8 cellular contexts compared by ENCODE assay signal in genomic region chr11:76670475-76671235, GRCh38. TPM values are rescaled to one million over a fixed set of nuclear protein-coding genes. Genes with fewer than 3 reads are reported as not detected.
DNase-seq lines count a peak whose midpoint lies in the region; ATAC-seq, FAIRE-seq and TF ChIP-seq lines count a peak whose summit lies in the region.

Gene LRRC32 (minus strand): TSS chr11:76670747. CDS start chr11:76665954, 4,793 bp downstream.

- no peak within 1 kb of the TSS for H3K27ac ChIP-seq in PC-9
- no peak within 1 kb of the TSS for H3K27ac ChIP-seq in K562 (ENCODE audit: extremely low read depth, low read depth, low read length)

- 3% methylated on average over 28 of the region's 85 CpGs for WGBS in K562 (ENCODE audit: insufficient coverage, low coverage, missing lambda C conversion rate)

- CTCF ChIA-PET in PC-9 (lab: Charles Lee) (no interaction called here), K562 (lab: Yijun Ruan, JAX; ENCODE audit: low intra/inter-chr PET ratio) (no interaction called here)

- BruUV-seq in PC-9 (replicated peaks; lab: Mats Ljungman, UMichigan) (no TSS peak), K562 (replicated peaks; lab: Mats Ljungman, UMichigan) (no TSS peak)

- 0 out of 2 replicates have a peak, but pooled peaks cover 5% of the 10 kb centered on the region for H4K20me1 ChIP-seq in PC-9 (ENCODE audit: insufficient read depth)
- 0 out of 2 replicates have a peak, but pooled peaks cover 19% of the 10 kb centered on the region for H4K20me1 ChIP-seq in K562 (replicated peaks; ENCODE audit: control insufficient read depth, insufficient read depth, low read length)

- TF ChIP-seq EP300 in K562 (IDR thresholded peaks at IDR 0.05; ENCODE audit: low read length) = no peak

- TF ChIP-seq RAD21 in K562 (CRISPR knock-in tag; conservative IDR thresholded peaks at IDR 0.05 in 1 of 2, IDR thresholded peaks at IDR 0.05 in 1 of 2) = no peak

- no peak for FAIRE-seq in K562 (lab: Jason Lieb, UNC)

- no peak for TF ChIP-seq POLR2A in K562 (conservative IDR thresholded peaks at IDR 0.05)

- peak; percentile 70 for ATAC-seq in K562
- no peak for ATAC-seq in HG03159 (IDR thresholded peaks at IDR 0.05; ENCODE audit: unreplicated experiment)

- H3K79me2 ChIP-seq in PC-9 (ENCODE audit: low read depth) (no peaks in the 10 kb centered on the region), K562 (ENCODE audit: control insufficient read depth, insufficient read depth, low read length) (no peaks in the 10 kb centered on the region)

- H3K9me2 ChIP-seq in PC-9 (ENCODE audit: insufficient read depth) = no peaks in the 10 kb centered on the region

- DNase-seq in ELR (ENCODE audit: low read depth) = peak; percentile 18
- no peak for DNase-seq in PC-9
- DNase-seq in K562 (ENCODE audit: extremely low read depth in 1 of 4, low spot score in 3 of 4) = peak; percentile 36 to 84 (median 72)
- DNase-seq in iris pigment epithelial cell (ENCODE audit: low read depth) = peak; percentile 27
- peak; percentile 8 to 33 for DNase-seq in stimulated activated CD4-positive, alpha-beta T cell treated with anti-CD3 and anti-CD28 coated beads, Interleukin-1b, Interleukin-23, amount 100 ng/mL, for 4 hours (ENCODE audit: low read depth in 2 of 2)
- DNase-seq in DMS79 treated with DMSO at 0.1 percent for 48 hours (lab: John Stamatoyannopoulos, UW) = no peak
- no peak for DNase-seq in occipital lobe (lab: John Stamatoyannopoulos, UW)

- in situ Hi-C loops in K562 (cut with MboI) = no loop called here

- intact Hi-C loops in PC-9 (cut with micrococcal nuclease; ENCODE audit: unreplicated experiment) = no loop called here
- intact Hi-C loops in K562 (cut with micrococcal nuclease) = loop anchor here (10.0 kb wide), 1 partner anchor 346 kb away; no protein-coding TSS in a partner anchor

- H2AFZ ChIP-seq in PC-9 (no peak within 1 kb of the TSS; the same call in 1 of the 2 replicates), K562 (ENCODE audit: low read depth, low read length) (peak within 1 kb of the TSS; percentile 67)

- POLR2A ChIA-PET in PC-9 (lab: Charles Lee; ENCODE audit: unreplicated experiment) = no interaction called here
- POLR2A ChIA-PET in K562 (lab: Yijun Ruan, JAX) = no interaction called here

- no peaks in the 10 kb centered on the region for H3K9me3 ChIP-seq in PC-9 (ENCODE audit: insufficient read depth, low read depth)
- H3K9me3 ChIP-seq in K562 (replicated peaks; ENCODE audit: control insufficient read depth, insufficient read depth, low read depth, low read length) = no peaks in the 10 kb centered on the region

- H3K4me2 ChIP-seq in PC-9 (peak within 1 kb of the TSS; percentile 65), K562 (ENCODE audit: insufficient read depth, low read length) (peak within 1 kb of the TSS; percentile 66)

- H3K4me1 ChIP-seq in PC-9 (replicated peaks; ENCODE audit: insufficient read depth) (no peaks in the 10 kb centered on the region), K562 (replicated peaks in 1 of 2; ENCODE audit: control insufficient read depth in 2 of 2, insufficient read depth in 2 of 2, low read length in 2 of 2) (peaks cover 3 to 26% of the 10 kb centered on the region in 2 experiments; a peak in 2 of 5 replicates)

- TF ChIP-seq CTCF in PC-9 (conservative IDR thresholded peaks at IDR 0.05) (no peak), K562 (IDR thresholded peaks at IDR 0.05 in 2 of 3, conservative IDR thresholded peaks at IDR 0.05 in 1 of 3; ENCODE audit: insufficient read depth in 2 of 3, low read depth in 1 of 3, low read length in 3 of 3) (no peak)

- no peaks in the 10 kb centered on the region for H3K9me1 ChIP-seq in K562 (ENCODE audit: control insufficient read depth, insufficient read depth, low read length)

- peak within 1 kb of the TSS in 1 of 2 experiments; percentile 84; a peak in 2 of 4 replicates for H3K9ac ChIP-seq in K562 (ENCODE audit: insufficient read depth in 1 of 2, low read depth in 2 of 2, low read length in 2 of 2)

- H3K27me3 ChIP-seq in PC-9 (ENCODE audit: insufficient read depth, low read depth) = peaks cover 57% of the 10 kb centered on the region
- H3K27me3 ChIP-seq in K562 (ENCODE audit: control insufficient read depth in 2 of 2, insufficient read depth in 2 of 2, low read length in 2 of 2) = peaks cover 12 to 32% of the 10 kb centered on the region in 2 experiments

- H3K36me3 ChIP-seq in PC-9 (ENCODE audit: low read depth) (no peaks in the 10 kb centered on the region), K562 (ENCODE audit: control insufficient read depth, insufficient read depth, low read length) (no peaks in the 10 kb centered on the region)

- peak within 1 kb of the TSS; percentile 43; the same call in 1 of the 2 replicates for H3K4me3 ChIP-seq in PC-9
- peak within 1 kb of the TSS; percentile 44 for H3K4me3 ChIP-seq in K562

- H3F3A ChIP-seq in PC-9 (ENCODE audit: insufficient read depth, low read depth) = no peaks in the 10 kb centered on the region

TF ChIP-seq in K562, 482 proteins besides CTCF, POLR2A, EP300 and RAD21 (continues in another document):
- no peak for TF ChIP-seq HEY1 (CRISPR knock-in tag; IDR thresholded peaks at IDR 0.05; ENCODE audit: borderline replicate concordance)
- TF ChIP-seq ZBTB7A (IDR thresholded peaks at IDR 0.05; ENCODE audit: borderline replicate concordance, control insufficient read depth, low read depth, low read length) = peak; percentile 58; the same call in 1 of the 2 replicates
- TF ChIP-seq ZFP91 (CRISPR knock-in tag; IDR thresholded peaks at IDR 0.05) = no peak
- TF ChIP-seq MCM5 (IDR thresholded peaks at IDR 0.05; ENCODE audit: low read depth) = no peak
- TF ChIP-seq POLR2B (IDR thresholded peaks at IDR 0.05; ENCODE audit: low read depth, partially characterized antibody) = no peak
- no peak for TF ChIP-seq HLTF (IDR thresholded peaks at IDR 0.05)
- no peak for TF ChIP-seq SMARCB1 (IDR thresholded peaks at IDR 0.05; ENCODE audit: insufficient read length, low read depth)
- peak; percentile 3 for TF ChIP-seq SAP30 (IDR thresholded peaks at IDR 0.05; ENCODE audit: borderline replicate concordance, insufficient read depth, low read depth, low read length, poor library complexity, severe bottlenecking)
- no peak for TF ChIP-seq SRSF9 (IDR thresholded peaks at IDR 0.05; ENCODE audit: borderline replicate concordance, low read depth, low read length)
- no peak; the same call in 1 of the 2 replicates for TF ChIP-seq FOXP1 (CRISPR knock-in tag; IDR thresholded peaks at IDR 0.05)
- 0 out of 4 replicates have a peak, but pooled peaks of 1 of the 2 experiments have one; percentile 6 for TF ChIP-seq KDM1A (IDR thresholded peaks at IDR 0.05)
- no peak for TF ChIP-seq HMG20A (CRISPR knock-in tag; conservative IDR thresholded peaks at IDR 0.05)
- no peak for TF ChIP-seq ZKSCAN8 (CRISPR knock-in tag; IDR thresholded peaks at IDR 0.05)
- no peak for TF ChIP-seq ZNF41 (CRISPR knock-in tag; conservative IDR thresholded peaks at IDR 0.05)
- no peak for TF ChIP-seq FUS (optimal IDR thresholded peaks at IDR 0.05; ENCODE audit: low read depth, low read length)
- TF ChIP-seq CBX5 (IDR thresholded peaks at IDR 0.05; ENCODE audit: borderline replicate concordance, low read depth) = no peak
- no peak for TF ChIP-seq E2F3 (CRISPR knock-in tag; IDR thresholded peaks at IDR 0.05)
- TF ChIP-seq MYC (IDR thresholded peaks at IDR 0.05; ENCODE audit: low read depth, low read length) = no peak
- no peak for TF ChIP-seq MYC (CRISPR knock-in tag; IDR thresholded peaks at IDR 0.05; ENCODE audit: borderline replicate concordance, low read depth)
- no peak for TF ChIP-seq HCFC1 (IDR thresholded peaks at IDR 0.05; ENCODE audit: low read depth, low read length)

RNA-seq across cellular contexts. Expression of gene LRRC32, which starts in this region (rescaled TPM):
- total RNA-seq in PC-9 (2021) (0.53 TPM in 1 of 2 replicates, not detected in the other), K562 (2014; rRNA removed) (0.16 and 0.50 TPM in 2 replicates), K562 (2014; rRNA removed; fragmentation: Illumina TruSeq; extraction: Trizol) (0.16 TPM in 1 of 2 replicates, not detected in the other), K562 (2015; rRNA removed; fragmentation: Illumina TruSeq; extraction: Trizol) (not detected in 2 replicates), K562 (2021) (0.20 and 0.31 TPM in 2 replicates), occipital lobe (1.1 TPM)
- 0.21 and 0.65 TPM in 2 replicates for total RNA-seq in K562 (2011; cell fraction: chromatin; rRNA removed; ENCODE audit: low replicate concordance)
- 0.79 and 1.3 TPM in 2 replicates for total RNA-seq in K562 (2011; cell fraction: nucleolus; rRNA removed)
- 0.76 and 0.81 TPM in 2 replicates for total RNA-seq in K562 (2011; cell fraction: nucleoplasm; rRNA removed)
- polyA plus RNA-seq in K562 (2011; rRNA removed) (0.10 and 0.47 TPM in 2 replicates), K562 (2014; fragmentation: Illumina TruSeq; extraction: Trizol) (0.18 and 0.44 TPM in 2 replicates), K562 (2014; fragmentation: Nextera tagmentation; extraction: Ambion mirVana) (not detected), K562 (2014; rRNA removed) (0.08 TPM in 1 of 2 replicates, not detected in the other)
- 0.44 and 0.48 TPM in 2 replicates for polyA plus RNA-seq in K562 (2011; cell fraction: cytosol; rRNA removed)
- 0.41 and 0.63 TPM in 2 replicates for polyA plus RNA-seq in K562 (2011; cell fraction: nucleus; rRNA removed)
- polyA plus RNA-seq in K562 (2012) = 0.12 and 0.65 TPM in 2 replicates
- 0.53 and 0.57 TPM in 2 replicates for polyA minus RNA-seq in K562 (2011; rRNA and poly(A)+ RNA removed)
- 0.55 and 0.67 TPM in 2 replicates for polyA minus RNA-seq in K562 (2011; cell fraction: cytosol; rRNA and poly(A)+ RNA removed)
- 0.13 and 0.56 TPM in 2 replicates for polyA minus RNA-seq in K562 (2011; cell fraction: nucleus; rRNA and poly(A)+ RNA removed)

Comparison
In these comparisons a context has a peak if more than half of its experiments do, and no peak if none do; other contexts are left out.
1. DNase-seq: peak in ELR (single experiment), K562 (4 of 4), iris pigment epithelial cell (single experiment) and stimulated activated CD4-positive, alpha-beta T cell treated with anti-CD3 and anti-CD28 coated beads, Interleukin-1b, Interleukin-23, amount 100 ng/mL, for 4 hours (2 of 2); none in PC-9 (0 of 2), DMS79 treated with DMSO at 0.1 percent for 48 hours (single experiment) and occipital lobe (single experiment).